Comparison of ENCODE assay signal across 8 cellular contexts in genomic region chrX:116204947-116205346, GRCh38. TPM values are rescaled to one million over a fixed set of nuclear protein-coding genes. Genes with fewer than 3 reads are reported as not detected.
DNase-seq lines count a peak whose midpoint lies in the region.

No MANE protein-coding gene starts in this region.

- peak; percentile 25 for DNase-seq in SKM-1 treated with dmso at 0.1 percent for 144 hours (lab: John Stamatoyannopoulos, UW; ENCODE audit: unreplicated experiment)
- DNase-seq in SKM-1 (lab: John Stamatoyannopoulos, UW; ENCODE audit: unreplicated experiment): no peak
- peak; percentile 21 for DNase-seq in NCI-H146 treated with DMSO at 0.1 percent for 48 hours (lab: John Stamatoyannopoulos, UW; ENCODE audit: unreplicated experiment)
- DNase-seq in dermis blood vessel endothelial cell: peak; percentile 0
- DNase-seq in pons (ENCODE audit: low spot score): peak; percentile 48
- DNase-seq in stimulated activated CD4-positive, alpha-beta T cell treated with anti-CD3 and anti-CD28 coated beads, Interleukin-4, amount 100 ng/mL, for 1 hour: no peak
- DNase-seq in stimulated activated CD4-positive, alpha-beta T cell treated with anti-CD3 and anti-CD28 coated beads, Interleukin-4, amount 100 ng/mL, for 4 hours: no peak
- no peak for DNase-seq in stimulated activated CD4-positive, alpha-beta T cell treated with anti-CD3 and anti-CD28 coated beads, Interleukin-2, amount 100 ng/mL, for 24 hours

RNA-seq across cellular contexts. Expression of gene AGTR2, which starts 34.4 kb away (rescaled TPM):
- not detected in 2 replicates for total RNA-seq in dermis blood vessel endothelial cell

Comparison
In these comparisons a context has a peak if more than half of its experiments do, and no peak if none do; other contexts are left out.
1. DNase-seq: peak in SKM-1 treated with dmso at 0.1 percent for 144 hours (single experiment), NCI-H146 treated with DMSO at 0.1 percent for 48 hours (single experiment), dermis blood vessel endothelial cell (single experiment) and pons (single experiment); none in SKM-1 (single experiment), stimulated activated CD4-positive, alpha-beta T cell treated with anti-CD3 and anti-CD28 coated beads, Interleukin-4, amount 100 ng/mL, for 1 hour (single experiment), stimulated activated CD4-positive, alpha-beta T cell treated with anti-CD3 and anti-CD28 coated beads, Interleukin-4, amount 100 ng/mL, for 4 hours (0 of 2) and stimulated activated CD4-positive, alpha-beta T cell treated with anti-CD3 and anti-CD28 coated beads, Interleukin-2, amount 100 ng/mL, for 24 hours (0 of 2).